In the genomic region with DNA sequence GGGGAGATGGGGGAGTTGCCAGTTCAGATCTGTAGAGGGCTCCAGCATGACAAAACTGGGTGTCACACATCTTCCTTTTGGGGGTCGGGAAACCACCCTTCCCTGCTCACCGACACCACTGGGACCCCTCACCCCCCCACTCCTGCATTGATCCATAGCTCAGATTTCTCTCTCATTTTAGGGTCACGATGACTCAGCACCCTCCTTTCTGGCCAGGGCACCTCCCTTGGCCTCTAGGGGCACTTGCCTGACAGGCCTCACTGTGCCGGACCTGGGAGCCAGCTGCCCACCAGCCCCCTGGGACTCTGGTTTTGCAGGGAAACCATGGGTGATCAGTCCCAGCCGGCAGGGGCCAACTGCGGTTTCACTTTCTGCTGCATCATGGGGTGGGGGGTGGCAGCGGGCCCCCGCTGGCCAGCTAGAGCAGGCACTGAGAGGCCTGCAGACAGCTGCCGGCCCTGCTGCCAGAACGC, we compare ENCODE assay signal across 1 cellular context.
TF ChIP-seq lines count a peak whose summit lies in the region.

No MANE protein-coding gene starts in this region.

TF ChIP-seq in HepG2, 621 proteins besides CTCF, POLR2A, EP300 and RAD21 (continued from another document and continues in another):
- TF ChIP-seq ZBTB4 (CRISPR knock-in tag; IDR thresholded peaks at IDR 0.05; ENCODE audit: borderline replicate concordance) (no peak), MED13 (CRISPR knock-in tag; IDR thresholded peaks at IDR 0.05) (no peak), ZFP41 (CRISPR knock-in tag; IDR thresholded peaks at IDR 0.05; ENCODE audit: borderline replicate concordance) (no peak), MAFF (IDR thresholded peaks at IDR 0.05; ENCODE audit: low read depth, low read length) (peak; percentile 60), NR1H2 (CRISPR knock-in tag; IDR thresholded peaks at IDR 0.05; ENCODE audit: borderline replicate concordance, low read depth) (no peak), YEATS2 (CRISPR knock-in tag; IDR thresholded peaks at IDR 0.05; ENCODE audit: borderline replicate concordance) (no peak), POLR2G (IDR thresholded peaks at IDR 0.05; ENCODE audit: low read depth, low read length) (no peak), ZNF788 (CRISPR knock-in tag; IDR thresholded peaks at IDR 0.05; ENCODE audit: borderline replicate concordance) (no peak), ZNF264 (CRISPR knock-in tag; IDR thresholded peaks at IDR 0.05) (no peak), ZFP82 (CRISPR knock-in tag; IDR thresholded peaks at IDR 0.05; ENCODE audit: borderline replicate concordance) (no peak), ZNF713 (CRISPR knock-in tag; IDR thresholded peaks at IDR 0.05) (no peak), ZNF879 (CRISPR knock-in tag; IDR thresholded peaks at IDR 0.05) (no peak), BORCS8-MEF2B (CRISPR knock-in tag; IDR thresholded peaks at IDR 0.05) (no peak), PHF21A (CRISPR knock-in tag; IDR thresholded peaks at IDR 0.05) (no peak), CCAR2 (optimal IDR thresholded peaks at IDR 0.05; ENCODE audit: low read depth, low read length) (no peak), ZNF281 (CRISPR knock-in tag; IDR thresholded peaks at IDR 0.05; ENCODE audit: borderline replicate concordance) (no peak), CBX1 (IDR thresholded peaks at IDR 0.05; ENCODE audit: low read depth) (no peak), ERF (CRISPR knock-in tag; IDR thresholded peaks at IDR 0.05) (no peak), ZNF24 (IDR thresholded peaks at IDR 0.05) (no peak), JUND (CRISPR knock-in tag; IDR thresholded peaks at IDR 0.05) (0 out of 2 replicates have a peak, but pooled peaks have one; percentile 40), ISL2 (CRISPR knock-in tag; IDR thresholded peaks at IDR 0.05) (no peak), NONO (IDR thresholded peaks at IDR 0.05) (no peak), NONO (CRISPR knock-in tag; conservative IDR thresholded peaks at IDR 0.05) (no peak), ZNF766 (CRISPR knock-in tag; IDR thresholded peaks at IDR 0.05; ENCODE audit: borderline replicate concordance) (no peak), HNRNPL (IDR thresholded peaks at IDR 0.05; ENCODE audit: low read depth, low read length) (peak; percentile 69; the same call in 1 of the 2 replicates), SAFB2 (CRISPR knock-in tag; IDR thresholded peaks at IDR 0.05; ENCODE audit: borderline replicate concordance, low read depth) (no peak), NFATC3 (CRISPR knock-in tag; IDR thresholded peaks at IDR 0.05) (no peak), ZNF503 (CRISPR knock-in tag; IDR thresholded peaks at IDR 0.05) (no peak), NR2F6 (IDR thresholded peaks at IDR 0.05) (peak; percentile 16; the same call in 1 of the 2 replicates), NR2F6 (CRISPR knock-in tag; IDR thresholded peaks at IDR 0.05) (no peak), MZF1 (CRISPR knock-in tag; IDR thresholded peaks at IDR 0.05; ENCODE audit: borderline replicate concordance) (no peak), MIER3 (CRISPR knock-in tag; IDR thresholded peaks at IDR 0.05; ENCODE audit: borderline replicate concordance) (no peak), ZNF749 (CRISPR knock-in tag; IDR thresholded peaks at IDR 0.05; ENCODE audit: borderline replicate concordance) (no peak), SP140L (CRISPR knock-in tag; IDR thresholded peaks at IDR 0.05; ENCODE audit: borderline replicate concordance) (no peak), ZBTB40 (IDR thresholded peaks at IDR 0.05) (no peak), ZBTB40 (CRISPR knock-in tag; IDR thresholded peaks at IDR 0.05) (no peak)
- TF ChIP-seq, protein P1, sequence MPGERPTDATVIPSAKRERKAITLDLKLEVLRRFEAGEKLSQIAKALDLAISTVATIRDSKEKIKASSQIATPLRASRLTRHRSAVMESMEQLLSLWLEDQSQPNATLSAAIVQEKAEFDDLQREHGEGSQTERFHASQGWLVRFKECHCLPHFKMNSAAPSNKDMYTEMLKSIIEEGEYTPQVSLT (CRISPR knock-in tag; IDR thresholded peaks at IDR 0.05; ENCODE audit: borderline replicate concordance, low read depth), result no peak
- TF ChIP-seq, protein P2, sequence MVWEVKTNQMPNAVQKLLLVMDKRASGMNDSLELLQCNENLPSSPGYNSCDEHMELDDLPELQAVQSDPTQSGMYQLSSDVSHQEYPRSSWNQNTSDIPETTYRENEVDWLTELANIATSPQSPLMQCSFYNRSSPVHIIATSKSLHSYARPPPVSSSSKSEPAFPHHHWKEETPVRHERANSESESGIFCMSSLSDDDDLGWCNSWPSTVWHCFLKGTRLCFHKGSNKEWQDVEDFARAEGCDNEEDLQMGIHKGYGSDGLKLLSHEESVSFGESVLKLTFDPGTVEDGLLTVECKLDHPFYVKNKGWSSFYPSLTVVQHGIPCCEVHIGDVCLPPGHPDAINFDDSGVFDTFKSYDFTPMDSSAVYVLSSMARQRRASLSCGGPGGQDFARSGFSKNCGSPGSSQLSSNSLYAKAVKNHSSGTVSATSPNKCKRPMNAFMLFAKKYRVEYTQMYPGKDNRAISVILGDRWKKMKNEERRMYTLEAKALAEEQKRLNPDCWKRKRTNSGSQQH (CRISPR knock-in tag; IDR thresholded peaks at IDR 0.05; ENCODE audit: low read depth), result no peak
- TF ChIP-seq, protein P3, sequence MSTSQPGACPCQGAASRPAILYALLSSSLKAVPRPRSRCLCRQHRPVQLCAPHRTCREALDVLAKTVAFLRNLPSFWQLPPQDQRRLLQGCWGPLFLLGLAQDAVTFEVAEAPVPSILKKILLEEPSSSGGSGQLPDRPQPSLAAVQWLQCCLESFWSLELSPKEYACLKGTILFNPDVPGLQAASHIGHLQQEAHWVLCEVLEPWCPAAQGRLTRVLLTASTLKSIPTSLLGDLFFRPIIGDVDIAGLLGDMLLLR (CRISPR knock-in tag; IDR thresholded peaks at IDR 0.05), result no peak; the same call in 1 of the 2 replicates
- TF ChIP-seq, protein P4, sequence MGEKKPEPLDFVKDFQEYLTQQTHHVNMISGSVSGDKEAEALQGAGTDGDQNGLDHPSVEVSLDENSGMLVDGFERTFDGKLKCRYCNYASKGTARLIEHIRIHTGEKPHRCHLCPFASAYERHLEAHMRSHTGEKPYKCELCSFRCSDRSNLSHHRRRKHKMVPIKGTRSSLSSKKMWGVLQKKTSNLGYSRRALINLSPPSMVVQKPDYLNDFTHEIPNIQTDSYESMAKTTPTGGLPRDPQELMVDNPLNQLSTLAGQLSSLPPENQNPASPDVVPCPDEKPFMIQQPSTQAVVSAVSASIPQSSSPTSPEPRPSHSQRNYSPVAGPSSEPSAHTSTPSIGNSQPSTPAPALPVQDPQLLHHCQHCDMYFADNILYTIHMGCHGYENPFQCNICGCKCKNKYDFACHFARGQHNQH (CRISPR knock-in tag; IDR thresholded peaks at IDR 0.05), result no peak
